In genomic region chr4:2812985-2813384, GRCh38 we compare ENCODE assay signal across 8 cellular contexts. TPM values are rescaled to one million over a fixed set of nuclear protein-coding genes. Genes with fewer than 3 reads are reported as not detected.
DNase-seq lines count a peak whose midpoint lies in the region; ATAC-seq and TF ChIP-seq lines count a peak whose summit lies in the region.

No MANE protein-coding gene starts in this region.

- H3K4me1 Mint-ChIP-seq in IgD-negative memory B cell, result peaks cover 25 to 54% (median 51%) of the 10 kb centered on the region in 3 donors
- peaks cover 91% of the 10 kb centered on the region for H3K4me1 Mint-ChIP-seq in dendritic cell treated with granulocyte-macrophage colony-stimulating factor and Interleukin-4, amounts not matched to agents 40 ng/mL and 50 ng/mL, for 4 days (ENCODE audit: low read depth)

- TF ChIP-seq CTCF in neutrophil (IDR thresholded peaks at IDR 0.05), result no peak

- peak overlapping the region; percentile 4 to 97 (median 67) for H3K27ac Mint-ChIP-seq in IgD-negative memory B cell
- peak overlapping the region; percentile 82 for H3K27ac Mint-ChIP-seq in dendritic cell treated with granulocyte-macrophage colony-stimulating factor and Interleukin-4, amounts not matched to agents 40 ng/mL and 50 ng/mL, for 4 days

- peaks cover 45% of the 10 kb centered on the region for H3K36me3 ChIP-seq in neutrophil

- peaks cover 90 to 96% of the 10 kb centered on the region in 2 experiments for H3K4me1 ChIP-seq in neutrophil (ENCODE audit: control insufficient read depth in 1 of 2, insufficient read depth in 1 of 2, low read depth in 1 of 2, low read length in 1 of 2)

- no peaks in the 10 kb centered on the region for H3K36me3 Mint-ChIP-seq in IgD-negative memory B cell
- H3K36me3 Mint-ChIP-seq in dendritic cell treated with granulocyte-macrophage colony-stimulating factor and Interleukin-4, amounts not matched to agents 40 ng/mL and 50 ng/mL, for 4 days (ENCODE audit: low read depth), result peaks cover 95% of the 10 kb centered on the region

- peak overlapping the region; percentile 58 to 70 for H3K4me3 ChIP-seq in neutrophil (ENCODE audit: low read depth in 1 of 2, low read length in 1 of 2)

- intact Hi-C loops in dendritic cell treated with granulocyte-macrophage colony-stimulating factor and Interleukin-4, amounts not matched to agents 40 ng/mL and 50 ng/mL, for 4 days (cut with micrococcal nuclease), result loop anchor here (1.0 kb wide), 1 partner anchor 12 kb away; no protein-coding TSS in a partner anchor

- H3K9me3 ChIP-seq in neutrophil, result no peaks in the 10 kb centered on the region

- no peak for ATAC-seq in HG02884 (IDR thresholded peaks at IDR 0.05; ENCODE audit: unreplicated experiment)

- peak overlapping the region; percentile 53 to 88 (median 80) for H3K4me3 Mint-ChIP-seq in IgD-negative memory B cell
- H3K4me3 Mint-ChIP-seq in dendritic cell treated with granulocyte-macrophage colony-stimulating factor and Interleukin-4, amounts not matched to agents 40 ng/mL and 50 ng/mL, for 4 days, result peak overlapping the region; percentile 42

- DNase-seq in EH (ENCODE audit: low read depth) (peak; percentile 41), NCI-H187 treated with DMSO at 0.1 percent for 48 hours (lab: John Stamatoyannopoulos, UW) (no peak), NCI-H774 (lab: John Stamatoyannopoulos, UW) (no peak), SIG-M5 (lab: John Stamatoyannopoulos, UW) (no peak)

- H3K9me3 Mint-ChIP-seq in IgD-negative memory B cell, result no peaks in the 10 kb centered on the region
- no peaks in the 10 kb centered on the region for H3K9me3 Mint-ChIP-seq in dendritic cell treated with granulocyte-macrophage colony-stimulating factor and Interleukin-4, amounts not matched to agents 40 ng/mL and 50 ng/mL, for 4 days

- H3K27ac ChIP-seq in neutrophil, result peak overlapping the region; percentile 94

- peaks cover 3% of the 10 kb centered on the region for H3K27me3 Mint-ChIP-seq in IgD-negative memory B cell
- H3K27me3 Mint-ChIP-seq in dendritic cell treated with granulocyte-macrophage colony-stimulating factor and Interleukin-4, amounts not matched to agents 40 ng/mL and 50 ng/mL, for 4 days, result no peaks in the 10 kb centered on the region

- H3K27me3 ChIP-seq in neutrophil, result no peaks in the 10 kb centered on the region

RNA-seq across cellular contexts. Expression of gene SH3BP2, which starts 20.1 kb away (rescaled TPM):
- 22.7 TPM for polyA plus RNA-seq in IgD-negative memory B cell

RNA-seq across cellular contexts. Expression of gene ADD1, which starts 30.7 kb away (rescaled TPM):
- polyA plus RNA-seq in IgD-negative memory B cell, result 300 TPM

RNA-seq across cellular contexts. Expression of gene TNIP2, which starts 56.8 kb away (rescaled TPM):
- 54.5 TPM for polyA plus RNA-seq in IgD-negative memory B cell
